In the genomic region with DNA sequence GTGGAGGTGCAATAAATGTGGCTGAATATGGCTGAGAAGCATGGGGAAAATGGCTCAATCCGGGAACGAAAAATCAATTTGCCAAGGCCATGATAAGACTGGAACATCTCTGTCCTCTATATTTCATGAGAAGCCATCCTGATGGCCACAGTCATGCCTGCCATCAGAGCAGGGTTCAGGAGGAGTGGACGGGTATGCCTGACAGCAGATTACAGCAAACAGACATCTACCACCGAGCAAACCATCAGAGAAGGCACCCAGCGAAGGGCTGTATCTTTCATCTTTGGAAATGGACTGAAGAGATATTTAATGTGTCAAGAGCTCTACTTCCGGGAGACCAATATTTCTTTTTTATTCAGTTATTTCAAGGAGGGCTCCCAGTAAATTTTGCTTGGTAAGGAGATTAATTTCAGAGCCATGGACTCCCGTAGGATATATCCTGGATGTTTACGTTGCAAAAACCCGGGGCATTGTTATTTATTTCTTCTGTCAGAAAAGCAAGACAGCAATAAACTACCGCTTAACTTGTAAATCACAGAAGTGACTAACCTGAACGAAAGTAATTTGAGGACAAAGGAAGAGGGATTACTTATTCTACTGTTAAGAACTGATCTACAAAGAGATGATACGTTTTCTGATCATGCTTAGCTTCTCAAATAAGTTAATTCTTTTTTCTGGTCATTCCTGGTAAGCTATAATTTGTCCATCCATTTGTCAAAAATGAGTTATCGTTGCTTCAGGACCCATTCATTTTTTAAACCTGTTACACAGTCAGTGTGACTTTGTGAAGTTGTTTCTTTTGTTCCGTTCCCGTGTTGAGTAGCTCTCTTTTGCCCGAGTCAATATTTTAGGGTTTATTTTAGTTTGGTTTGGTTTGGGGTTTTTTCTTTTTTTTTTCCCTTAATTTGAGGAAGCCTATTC, we compare ENCODE assay signal across 8 cellular contexts.
DNase-seq lines count a peak whose midpoint lies in the region; ATAC-seq and TF ChIP-seq lines count a peak whose summit lies in the region.

No MANE protein-coding gene starts in this region.

- in situ Hi-C loops in KBM-7 (cut with MboI; ENCODE audit: low pct_unique_long_range_greater_than_20kb, low sequenced_read_pairs) = no loop called here

- peak overlapping the region; percentile 24 for H3K4me3 ChIP-seq in cardiac muscle cell

- peak overlapping the region; percentile 99 for H3K27ac Mint-ChIP-seq in WTC11

- H3K27ac ChIP-seq in cardiac muscle cell = peak overlapping the region; percentile 94

- no peaks in the 10 kb centered on the region for H3K27me3 ChIP-seq in cardiac muscle cell

- DNase-seq in DMS53 (lab: John Stamatoyannopoulos, UW) = peak; percentile 61
- no peak for DNase-seq in WTC11 (ENCODE audit: low spot score)
- no peak for DNase-seq in cardiac muscle cell (ENCODE audit: low read depth in 1 of 2, low spot score in 1 of 2)
- peak; percentile 55 for DNase-seq in putamen (ENCODE audit: low spot score)
- no peak for DNase-seq in NCI-H446 treated with DMSO at 0.1 percent for 48 hours (lab: John Stamatoyannopoulos, UW)
- no peak for DNase-seq in AML-193 (lab: John Stamatoyannopoulos, UW)
- DNase-seq in KBM-7 = no peak

- CTCF ChIA-PET in WTC11 (lab: Charles Lee) = interaction anchor here (0.6 to 2.5 kb wide), 5 partner anchors 11 to 102 kb away, joined by 3 to 16 read pairs (median 4); no protein-coding TSS in a partner anchor

- peaks cover 68% of the 10 kb centered on the region for H3K4me1 Mint-ChIP-seq in WTC11

- peaks cover 54% of the 10 kb centered on the region for H3K4me1 ChIP-seq in cardiac muscle cell (ENCODE audit: low read depth)

- POLR2A ChIA-PET in WTC11 (lab: Charles Lee) = interaction anchor here (0.7 to 4.8 kb wide), 7 partner anchors 10 to 84 kb away, joined by 3 to 41 read pairs (median 6); no protein-coding TSS in a partner anchor

- no peaks in the 10 kb centered on the region for H3K27me3 Mint-ChIP-seq in WTC11 (ENCODE audit: low read depth)

- no peaks in the 10 kb centered on the region for H3K36me3 Mint-ChIP-seq in WTC11

- H3K9me3 ChIP-seq in cardiac muscle cell (ENCODE audit: low read depth) = no peaks in the 10 kb centered on the region

- H3K36me3 ChIP-seq in cardiac muscle cell = no peaks in the 10 kb centered on the region

- H3K9me3 Mint-ChIP-seq in WTC11 = no peaks in the 10 kb centered on the region

- peak; percentile 17 for ATAC-seq in HG03521 (IDR thresholded peaks at IDR 0.05; ENCODE audit: unreplicated experiment)
- no peak for ATAC-seq in WTC11

- H3K4me3 Mint-ChIP-seq in WTC11 = peak overlapping the region; percentile 67

- TF ChIP-seq CTCF in WTC11 (IDR thresholded peaks at IDR 0.05) (no peak), cardiac muscle cell (IDR thresholded peaks at IDR 0.05; ENCODE audit: low read depth, low read length) (no peak)

TF ChIP-seq in WTC11, 78 proteins besides CTCF, POLR2A, EP300 and RAD21:
- TF ChIP-seq ZNF219 (CRISPR knock-in tag; IDR thresholded peaks at IDR 0.05; ENCODE audit: borderline replicate concordance) = no peak
- TF ChIP-seq, protein P1, sequence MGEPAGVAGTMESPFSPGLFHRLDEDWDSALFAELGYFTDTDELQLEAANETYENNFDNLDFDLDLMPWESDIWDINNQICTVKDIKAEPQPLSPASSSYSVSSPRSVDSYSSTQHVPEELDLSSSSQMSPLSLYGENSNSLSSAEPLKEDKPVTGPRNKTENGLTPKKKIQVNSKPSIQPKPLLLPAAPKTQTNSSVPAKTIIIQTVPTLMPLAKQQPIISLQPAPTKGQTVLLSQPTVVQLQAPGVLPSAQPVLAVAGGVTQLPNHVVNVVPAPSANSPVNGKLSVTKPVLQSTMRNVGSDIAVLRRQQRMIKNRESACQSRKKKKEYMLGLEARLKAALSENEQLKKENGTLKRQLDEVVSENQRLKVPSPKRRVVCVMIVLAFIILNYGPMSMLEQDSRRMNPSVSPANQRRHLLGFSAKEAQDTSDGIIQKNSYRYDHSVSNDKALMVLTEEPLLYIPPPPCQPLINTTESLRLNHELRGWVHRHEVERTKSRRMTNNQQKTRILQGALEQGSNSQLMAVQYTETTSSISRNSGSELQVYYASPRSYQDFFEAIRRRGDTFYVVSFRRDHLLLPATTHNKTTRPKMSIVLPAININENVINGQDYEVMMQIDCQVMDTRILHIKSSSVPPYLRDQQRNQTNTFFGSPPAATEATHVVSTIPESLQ (CRISPR knock-in tag; IDR thresholded peaks at IDR 0.05) = no peak
- TF ChIP-seq, protein P2, sequence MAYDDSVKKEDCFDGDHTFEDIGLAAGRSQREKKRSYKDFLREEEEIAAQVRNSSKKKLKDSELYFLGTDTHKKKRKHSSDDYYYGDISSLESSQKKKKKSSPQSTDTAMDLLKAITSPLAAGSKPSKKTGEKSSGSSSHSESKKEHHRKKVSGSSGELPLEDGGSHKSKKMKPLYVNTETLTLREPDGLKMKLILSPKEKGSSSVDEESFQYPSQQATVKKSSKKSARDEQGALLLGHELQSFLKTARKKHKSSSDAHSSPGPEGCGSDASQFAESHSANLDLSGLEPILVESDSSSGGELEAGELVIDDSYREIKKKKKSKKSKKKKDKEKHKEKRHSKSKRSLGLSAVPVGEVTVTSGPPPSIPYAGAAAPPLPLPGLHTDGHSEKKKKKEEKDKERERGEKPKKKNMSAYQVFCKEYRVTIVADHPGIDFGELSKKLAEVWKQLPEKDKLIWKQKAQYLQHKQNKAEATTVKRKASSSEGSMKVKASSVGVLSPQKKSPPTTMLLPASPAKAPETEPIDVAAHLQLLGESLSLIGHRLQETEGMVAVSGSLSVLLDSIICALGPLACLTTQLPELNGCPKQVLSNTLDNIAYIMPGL (CRISPR knock-in tag; IDR thresholded peaks at IDR 0.05) = no peak
- TF ChIP-seq, protein P3, sequence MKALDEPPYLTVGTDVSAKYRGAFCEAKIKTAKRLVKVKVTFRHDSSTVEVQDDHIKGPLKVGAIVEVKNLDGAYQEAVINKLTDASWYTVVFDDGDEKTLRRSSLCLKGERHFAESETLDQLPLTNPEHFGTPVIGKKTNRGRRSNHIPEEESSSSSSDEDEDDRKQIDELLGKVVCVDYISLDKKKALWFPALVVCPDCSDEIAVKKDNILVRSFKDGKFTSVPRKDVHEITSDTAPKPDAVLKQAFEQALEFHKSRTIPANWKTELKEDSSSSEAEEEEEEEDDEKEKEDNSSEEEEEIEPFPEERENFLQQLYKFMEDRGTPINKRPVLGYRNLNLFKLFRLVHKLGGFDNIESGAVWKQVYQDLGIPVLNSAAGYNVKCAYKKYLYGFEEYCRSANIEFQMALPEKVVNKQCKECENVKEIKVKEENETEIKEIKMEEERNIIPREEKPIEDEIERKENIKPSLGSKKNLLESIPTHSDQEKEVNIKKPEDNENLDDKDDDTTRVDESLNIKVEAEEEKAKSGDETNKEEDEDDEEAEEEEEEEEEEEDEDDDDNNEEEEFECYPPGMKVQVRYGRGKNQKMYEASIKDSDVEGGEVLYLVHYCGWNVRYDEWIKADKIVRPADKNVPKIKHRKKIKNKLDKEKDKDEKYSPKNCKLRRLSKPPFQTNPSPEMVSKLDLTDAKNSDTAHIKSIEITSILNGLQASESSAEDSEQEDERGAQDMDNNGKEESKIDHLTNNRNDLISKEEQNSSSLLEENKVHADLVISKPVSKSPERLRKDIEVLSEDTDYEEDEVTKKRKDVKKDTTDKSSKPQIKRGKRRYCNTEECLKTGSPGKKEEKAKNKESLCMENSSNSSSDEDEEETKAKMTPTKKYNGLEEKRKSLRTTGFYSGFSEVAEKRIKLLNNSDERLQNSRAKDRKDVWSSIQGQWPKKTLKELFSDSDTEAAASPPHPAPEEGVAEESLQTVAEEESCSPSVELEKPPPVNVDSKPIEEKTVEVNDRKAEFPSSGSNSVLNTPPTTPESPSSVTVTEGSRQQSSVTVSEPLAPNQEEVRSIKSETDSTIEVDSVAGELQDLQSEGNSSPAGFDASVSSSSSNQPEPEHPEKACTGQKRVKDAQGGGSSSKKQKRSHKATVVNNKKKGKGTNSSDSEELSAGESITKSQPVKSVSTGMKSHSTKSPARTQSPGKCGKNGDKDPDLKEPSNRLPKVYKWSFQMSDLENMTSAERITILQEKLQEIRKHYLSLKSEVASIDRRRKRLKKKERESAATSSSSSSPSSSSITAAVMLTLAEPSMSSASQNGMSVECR (CRISPR knock-in tag; IDR thresholded peaks at IDR 0.05; ENCODE audit: borderline replicate concordance) = no peak
- TF ChIP-seq, protein P4, sequence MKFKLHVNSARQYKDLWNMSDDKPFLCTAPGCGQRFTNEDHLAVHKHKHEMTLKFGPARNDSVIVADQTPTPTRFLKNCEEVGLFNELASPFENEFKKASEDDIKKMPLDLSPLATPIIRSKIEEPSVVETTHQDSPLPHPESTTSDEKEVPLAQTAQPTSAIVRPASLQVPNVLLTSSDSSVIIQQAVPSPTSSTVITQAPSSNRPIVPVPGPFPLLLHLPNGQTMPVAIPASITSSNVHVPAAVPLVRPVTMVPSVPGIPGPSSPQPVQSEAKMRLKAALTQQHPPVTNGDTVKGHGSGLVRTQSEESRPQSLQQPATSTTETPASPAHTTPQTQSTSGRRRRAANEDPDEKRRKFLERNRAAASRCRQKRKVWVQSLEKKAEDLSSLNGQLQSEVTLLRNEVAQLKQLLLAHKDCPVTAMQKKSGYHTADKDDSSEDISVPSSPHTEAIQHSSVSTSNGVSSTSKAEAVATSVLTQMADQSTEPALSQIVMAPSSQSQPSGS (CRISPR knock-in tag; IDR thresholded peaks at IDR 0.05; ENCODE audit: borderline replicate concordance, low read depth) = no peak
- TF ChIP-seq, protein P5, sequence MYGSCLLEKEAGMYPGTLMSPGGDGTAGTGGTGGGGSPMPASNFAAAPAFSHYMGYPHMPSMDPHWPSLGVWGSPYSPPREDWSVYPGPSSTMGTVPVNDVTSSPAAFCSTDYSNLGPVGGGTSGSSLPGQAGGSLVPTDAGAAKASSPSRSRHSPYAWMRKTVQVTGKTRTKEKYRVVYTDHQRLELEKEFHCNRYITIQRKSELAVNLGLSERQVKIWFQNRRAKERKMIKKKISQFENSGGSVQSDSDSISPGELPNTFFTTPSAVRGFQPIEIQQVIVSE (CRISPR knock-in tag; IDR thresholded peaks at IDR 0.05; ENCODE audit: borderline replicate concordance) = no peak
- TF ChIP-seq GABPB1 (CRISPR knock-in tag; IDR thresholded peaks at IDR 0.05) = no peak
- TF ChIP-seq ZNF138 (CRISPR knock-in tag; conservative IDR thresholded peaks at IDR 0.05) = no peak
- TF ChIP-seq, protein P6, sequence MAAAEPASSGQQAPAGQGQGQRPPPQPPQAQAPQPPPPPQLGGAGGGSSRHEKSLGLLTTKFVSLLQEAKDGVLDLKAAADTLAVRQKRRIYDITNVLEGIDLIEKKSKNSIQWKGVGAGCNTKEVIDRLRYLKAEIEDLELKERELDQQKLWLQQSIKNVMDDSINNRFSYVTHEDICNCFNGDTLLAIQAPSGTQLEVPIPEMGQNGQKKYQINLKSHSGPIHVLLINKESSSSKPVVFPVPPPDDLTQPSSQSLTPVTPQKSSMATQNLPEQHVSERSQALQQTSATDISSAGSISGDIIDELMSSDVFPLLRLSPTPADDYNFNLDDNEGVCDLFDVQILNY (CRISPR knock-in tag; IDR thresholded peaks at IDR 0.05) = no peak
- TF ChIP-seq ESRRA (CRISPR knock-in tag; IDR thresholded peaks at IDR 0.05; ENCODE audit: borderline replicate concordance) = no peak
- no peak for TF ChIP-seq RELA (CRISPR knock-in tag; IDR thresholded peaks at IDR 0.05; ENCODE audit: borderline replicate concordance)
TF ChIP-seq in WTC11: peak in this region for 0.

Comparison
In these comparisons a context has a peak if more than half of its experiments do, and no peak if none do; other contexts are left out.
1. DNase-seq: peak in DMS53 (single experiment) and putamen (single experiment); none in WTC11 (single experiment), cardiac muscle cell (0 of 2), NCI-H446 treated with DMSO at 0.1 percent for 48 hours (single experiment), AML-193 (0 of 2) and KBM-7 (single experiment).